ENCODE assay signal across 10 cellular contexts in genomic region chr1:54371936-54372385, GRCh38. TPM values are rescaled to one million over a fixed set of nuclear protein-coding genes. Genes with fewer than 3 reads are reported as not detected.
DNase-seq lines count a peak whose midpoint lies in the region; ATAC-seq and TF ChIP-seq lines count a peak whose summit lies in the region.
"Had no signal": no experiment of that assay in that cellular context is flagged by ENCODE, and none has a peak within 500 bp of the region (broad histone marks: within the 10 kb centered on the region; RNA-seq: fewer than 3 reads in every experiment).

No MANE protein-coding gene starts in this region.

- H3K36me3 Mint-ChIP-seq in stimulated activated effector memory CD8-positive, alpha-beta T cell treated with anti-CD3 and anti-CD28 coated beads, Interleukin-12 subunit alpha, Interleukin-12 subunit beta, amount 100 ng/mL, for 72 hours, result peaks cover 1% of the 10 kb centered on the region

- DNase-seq in LoVo (ENCODE audit: low spot score), result peak; percentile 37
- DNase-seq in esophagus squamous epithelium (lab: John Stamatoyannopoulos, UW), result no peak
- no peak for DNase-seq in stimulated activated effector memory CD8-positive, alpha-beta T cell treated with anti-CD3 and anti-CD28 coated beads, Interleukin-12 subunit alpha, Interleukin-12 subunit beta, amount 100 ng/mL, for 72 hours (ENCODE audit: low spot score in 2 of 2)
- DNase-seq in activated CD4-positive, alpha-beta T cell treated with anti-CD3 and anti-CD28 coated beads, Interleukin-2, amount 50 U/mL, for 4 hours, result no peak
- DNase-seq in activated CD4-positive, CD25-positive, alpha-beta regulatory T cell (lab: John Stamatoyannopoulos, UW), result no peak
- no peak for DNase-seq in hypothalamus (lab: John Stamatoyannopoulos, UW)
- DNase-seq: left cardiac atrium, T-helper 2 cell had no signal

- H3K4me3 ChIP-seq in esophagus squamous epithelium, result no peak overlapping the region
- H3K4me3 ChIP-seq: tibial nerve had no signal

- H3K27ac ChIP-seq in esophagus squamous epithelium, result peak overlapping the region in 3 of 4 donors; percentile 20 to 67 (median 58)
- H3K27ac ChIP-seq: tibial nerve had no signal

- no peaks in the 10 kb centered on the region for H3K9me3 Mint-ChIP-seq in stimulated activated effector memory CD8-positive, alpha-beta T cell treated with anti-CD3 and anti-CD28 coated beads, Interleukin-12 subunit alpha, Interleukin-12 subunit beta, amount 100 ng/mL, for 72 hours

- intact Hi-C loops in esophagus squamous epithelium (cut with DNase I), result no loop called here

- H3K36me3 ChIP-seq in esophagus squamous epithelium, result peaks cover 0 to 32% (median 0%) of the 10 kb centered on the region in 3 donors
- H3K36me3 ChIP-seq: tibial nerve had no signal

- peak overlapping the region; percentile 84 for H3K27ac Mint-ChIP-seq in stimulated activated effector memory CD8-positive, alpha-beta T cell treated with anti-CD3 and anti-CD28 coated beads, Interleukin-12 subunit alpha, Interleukin-12 subunit beta, amount 100 ng/mL, for 72 hours

- WGBS in esophagus squamous epithelium, 2 donors, result 53 to 82% methylated on average over 2 of the region's 4 CpGs

- peaks cover 17 to 68% (median 28%) of the 10 kb centered on the region in 3 donors for H3K4me1 ChIP-seq in esophagus squamous epithelium

- TF ChIP-seq CTCF in esophagus squamous epithelium (IDR thresholded peaks at IDR 0.05), result no peak

- no peak overlapping the region for H3K4me3 Mint-ChIP-seq in stimulated activated effector memory CD8-positive, alpha-beta T cell treated with anti-CD3 and anti-CD28 coated beads, Interleukin-12 subunit alpha, Interleukin-12 subunit beta, amount 100 ng/mL, for 72 hours

- ATAC-seq in GM19467 (IDR thresholded peaks at IDR 0.05; ENCODE audit: unreplicated experiment), result peak; percentile 39
- ATAC-seq in stimulated activated effector memory CD8-positive, alpha-beta T cell treated with anti-CD3 and anti-CD28 coated beads, Interleukin-12 subunit alpha, Interleukin-12 subunit beta, amount 100 ng/mL, for 72 hours, result no peak

- H3K27me3 ChIP-seq in esophagus squamous epithelium, result no peaks in the 10 kb centered on the region
- H3K27me3 ChIP-seq: tibial nerve had no signal

- no peaks in the 10 kb centered on the region for H3K9me3 ChIP-seq in esophagus squamous epithelium
- H3K9me3 ChIP-seq: tibial nerve had no signal

- TF ChIP-seq POLR2A in esophagus squamous epithelium (IDR thresholded peaks at IDR 0.05), result no peak

- H3K4me1 Mint-ChIP-seq in stimulated activated effector memory CD8-positive, alpha-beta T cell treated with anti-CD3 and anti-CD28 coated beads, Interleukin-12 subunit alpha, Interleukin-12 subunit beta, amount 100 ng/mL, for 72 hours, result peaks cover 82% of the 10 kb centered on the region

RNA-seq across cellular contexts. Expression of gene SSBP3, which starts 34.2 kb away (rescaled TPM):
- 10 to 100 TPM; 17.1 to 25.4 (median 21.5) TPM for total RNA-seq in esophagus squamous epithelium
